11 cellular contexts compared by ENCODE assay signal in genomic region chr2:142866426-142866825, GRCh38. TPM values are rescaled to one million over a fixed set of nuclear protein-coding genes. Genes with fewer than 3 reads are reported as not detected.
DNase-seq lines count a peak whose midpoint lies in the region; ATAC-seq and TF ChIP-seq lines count a peak whose summit lies in the region.
"Had no signal": no experiment of that assay in that cellular context is flagged by ENCODE, and none has a peak within 500 bp of the region (broad histone marks: within the 10 kb centered on the region; RNA-seq: fewer than 3 reads in every experiment).

No MANE protein-coding gene starts in this region.

- peak overlapping the region in 7 of 8 donors; percentile 26 to 93 (median 60) for H3K4me3 Mint-ChIP-seq in naive B cell
- H3K4me3 Mint-ChIP-seq: type B pancreatic cell had no signal

- TF ChIP-seq CTCF in heart left ventricle (IDR thresholded peaks at IDR 0.05), result no peak

- H3K4me1 Mint-ChIP-seq in naive B cell, result peaks cover 20 to 30% (median 28%) of the 10 kb centered on the region in 3 donors

- H3K9me3 Mint-ChIP-seq in naive B cell, result peaks cover 0 to 2% (median 0%) of the 10 kb centered on the region in 7 donors
- H3K9me3 Mint-ChIP-seq: type B pancreatic cell had no signal

- DNase-seq in naive B cell (no peak), activated gamma-delta T cell (lab: John Stamatoyannopoulos, UW) (no peak), heart left ventricle (no peak), NAMALWA (ENCODE audit: low spot score) (no peak), DMS153 (lab: John Stamatoyannopoulos, UW) (no peak)
- DNase-seq: NCI-H1694 had no signal

- H3K27me3 ChIP-seq in heart left ventricle, result no peaks in the 10 kb centered on the region
- H3K27me3 ChIP-seq: SJSA1 had no signal

- H3K27me3 Mint-ChIP-seq in naive B cell, result no peaks in the 10 kb centered on the region
- H3K27me3 Mint-ChIP-seq: type B pancreatic cell had no signal

- H3K4me3 ChIP-seq in heart left ventricle, result peak overlapping the region in 5 of 12 donors; percentile 3 to 19 (median 9)
- H3K4me3 ChIP-seq: SJSA1 had no signal

- peaks cover 0 to 29% (median 0%) of the 10 kb centered on the region in 12 donors for H3K4me1 ChIP-seq in heart left ventricle

- peak overlapping the region in 4 of 12 donors; percentile 7 to 83 (median 37) for H3K27ac ChIP-seq in heart left ventricle
- H3K27ac ChIP-seq: SJSA1 had no signal

- intact Hi-C loops in heart left ventricle (cut with DNase I), result no loop called here

- no peaks in the 10 kb centered on the region for H3K9me3 ChIP-seq in heart left ventricle
- H3K9me3 ChIP-seq: SJSA1 had no signal

- no peaks in the 10 kb centered on the region for H3K36me3 ChIP-seq in heart left ventricle
- H3K36me3 ChIP-seq: SJSA1 had no signal

- H3K27ac Mint-ChIP-seq in naive B cell, result peak overlapping the region; percentile 80 to 99 (median 88)

- 82 to 95% (median 88%) methylated on average over 2 of the region's 2 CpGs for WGBS in heart left ventricle, 4 donors

- TF ChIP-seq POLR2A in heart left ventricle (IDR thresholded peaks at IDR 0.05), result no peak

- peak; percentile 17 for ATAC-seq in GM19023 (IDR thresholded peaks at IDR 0.05; ENCODE audit: unreplicated experiment)
- peak; percentile 14 for ATAC-seq in HG02571 (IDR thresholded peaks at IDR 0.05; ENCODE audit: unreplicated experiment)
- peak; percentile 25 for ATAC-seq in HG03460 (IDR thresholded peaks at IDR 0.05; ENCODE audit: unreplicated experiment)
- peak; percentile 9 to 10 for ATAC-seq in naive B cell (ENCODE audit: low read depth in 2 of 2)
- no peak for ATAC-seq in heart left ventricle

- H3K36me3 Mint-ChIP-seq in naive B cell, result no peaks in the 10 kb centered on the region
- H3K36me3 Mint-ChIP-seq: type B pancreatic cell had no signal

RNA-seq across cellular contexts. Expression of gene KYNU, which starts 11.0 kb away (rescaled TPM):
- 10 to 100 TPM; 33.8 to 53.2 (median 44.0) TPM for polyA plus RNA-seq in naive B cell (ENCODE audit: low read depth in 6 of 6)
- total RNA-seq in heart left ventricle, result 10 to 100 TPM in 1 of 9 donors, 1 to 10 TPM in 4, under 1 TPM in 4; 0.38 to 14.0 (median 1.1) TPM
- polyA plus RNA-seq in heart left ventricle, result under 1 TPM; 0.69 to 0.76 TPM
- total RNA-seq: SJSA1 had no signal

Comparison
In these comparisons a context has a peak if more than half of its experiments do, and no peak if none do; other contexts are left out.
1. ATAC-seq: peak in GM19023 (single experiment), HG02571 (single experiment), HG03460 (single experiment) and naive B cell (2 of 2); none in heart left ventricle (0 of 4).
2. RNA of gene KYNU, which starts 11.0 kb away (polyA plus RNA-seq): 33.8 to 53.2 TPM in naive B cell; 0.69 to 0.76 TPM in heart left ventricle; every median in the first group is over 10 times any median in the second.